ENCODE assay signal across 20 cellular contexts in genomic region chr5:170094329-170094728, GRCh38. TPM values are rescaled to one million over a fixed set of nuclear protein-coding genes. Genes with fewer than 3 reads are reported as not detected.
"Had no signal": no experiment of that assay in that cellular context is flagged by ENCODE, and none has a peak within 500 bp of the region (broad histone marks: within the 10 kb centered on the region; RNA-seq: fewer than 3 reads in every experiment).

No MANE protein-coding gene starts in this region.

RNA-seq across cellular contexts. Expression of gene FOXI1, which starts 11.4 kb away (rescaled TPM):
- total RNA-seq: activated CD4-positive, alpha-beta memory T cell treated with anti-CD3 and anti-CD28 coated beads for 36 hours; activated CD4-positive, alpha-beta T cell treated with anti-CD3 and anti-CD28 coated beads for 36 hours; activated CD8-positive, alpha-beta memory T cell treated with anti-CD3 and anti-CD28 coated beads for 36 hours; activated CD8-positive, alpha-beta memory T cell treated with anti-CD3 and anti-CD28 coated beads, Interleukin-2, amount 10 ng/mL, durations not matched to agents 7 days and 5 days; activated CD8-positive, alpha-beta T cell treated with anti-CD3 and anti-CD28 coated beads, Interleukin-2, amount 10 ng/mL, durations not matched to agents 7 days and 5 days; activated naive CD4-positive, alpha-beta T cell treated with anti-CD3 and anti-CD28 coated beads for 36 hours; activated naive CD8-positive, alpha-beta T cell treated with anti-CD3 and anti-CD28 coated beads for 36 hours; activated T-helper 1 cell treated with anti-CD3 and anti-CD28 coated beads, Interleukin-12 subunit alpha, Interleukin-12 subunit beta, Interleukin-2, Interleukin-4 antibody, amounts not matched to agents 30 ng/mL and 10 ng/mL and 1 ng/mL, durations not matched to agents 14 hours and 24 hours and 36 hours; activated T-helper 2 cell treated with anti-CD3 and anti-CD28 coated beads, Interferon-gamma antibody, Interleukin-2, Interleukin-4, amounts not matched to agents 10 μg/mL and 5 μg/mL and 100 μg/mL, durations not matched to agents 14 hours and 24 hours and 36 hours; adrenal gland; ascending aorta; cardiac muscle cell; cerebellum; dorsolateral prefrontal cortex; esophagus muscularis mucosa; fibroblast of villous mesenchyme; gastroesophageal sphincter; glomerular endothelial cell; heart right ventricle; hepatocyte had no signal
